In genomic region chr2:101737478-101738240, GRCh38 we compare ENCODE assay signal across 13 cellular contexts. TPM values are rescaled to one million over a fixed set of nuclear protein-coding genes. Genes with fewer than 3 reads are reported as not detected.
DNase-seq lines count a peak whose midpoint lies in the region; ATAC-seq and TF ChIP-seq lines count a peak whose summit lies in the region.
"Had no signal": no experiment of that assay in that cellular context is flagged by ENCODE, and none has a peak within 500 bp of the region (broad histone marks: within the 10 kb centered on the region; RNA-seq: fewer than 3 reads in every experiment).

No MANE protein-coding gene starts in this region.

- H3K9me3 ChIP-seq in heart right ventricle, result no peaks in the 10 kb centered on the region
- no peaks in the 10 kb centered on the region for H3K9me3 ChIP-seq in mammary epithelial cell (replicated peaks; ENCODE audit: insufficient read depth, low read length)
- H3K9me3 ChIP-seq in SK-N-SH, result no peaks in the 10 kb centered on the region

- H3K4me3 Mint-ChIP-seq in memory B cell, result no peak overlapping the region
- H3K4me3 Mint-ChIP-seq in type B pancreatic cell, result no peak overlapping the region

- CTCF ChIA-PET in mammary epithelial cell (lab: Charles Lee; ENCODE audit: low non-redundant PET) (interaction anchor here (0.6 kb wide), 1 partner anchor 86 kb away, joined by 3 read pairs; no protein-coding TSS in a partner anchor), SK-N-SH (lab: Yijun Ruan, JAX) (no interaction called here)

- H3K27ac Mint-ChIP-seq in memory B cell (peak overlapping the region; percentile 82), type B pancreatic cell (peak overlapping the region; percentile 42)

- H3K36me3 ChIP-seq in heart right ventricle (no peaks in the 10 kb centered on the region), mammary epithelial cell (ENCODE audit: insufficient read depth, low read length) (peaks cover 5% of the 10 kb centered on the region), SK-N-SH (replicated peaks in 1 of 2; ENCODE audit: control insufficient read depth in 1 of 2, insufficient read depth in 2 of 2, low read length in 1 of 2) (no peaks in the 10 kb centered on the region)

- H3K4me1 Mint-ChIP-seq in memory B cell (peaks cover 65% of the 10 kb centered on the region), type B pancreatic cell (ENCODE audit: unreplicated experiment) (peaks cover 74% of the 10 kb centered on the region)

- H3K9ac ChIP-seq in mammary epithelial cell (ENCODE audit: insufficient read depth, low read length) (peak overlapping the region; percentile 61), SK-N-SH (no peak overlapping the region)

- ATAC-seq in heart right ventricle (peak in 3 of 8 donors; percentile 41 to 69 (median 53)), Right ventricle myocardium inferior (no peak), memory B cell (ENCODE audit: low read depth) (no peak), GM18870 (IDR thresholded peaks at IDR 0.05; ENCODE audit: unreplicated experiment) (no peak)

- intact Hi-C loops in heart right ventricle (cut with DNase I), result no loop called here
- intact Hi-C loops in Right ventricle myocardium inferior (cut with DNase I), result no loop called here
- intact Hi-C loops in mammary epithelial cell (cut with micrococcal nuclease), result loop anchor here (2.0 kb wide), 2 partner anchors 39 to 219 kb away; no protein-coding TSS in a partner anchor

- H3K79me2 ChIP-seq in mammary epithelial cell (ENCODE audit: insufficient read depth, low read length) (peaks cover 94% of the 10 kb centered on the region), SK-N-SH (ENCODE audit: insufficient read depth) (peaks cover 100% of the 10 kb centered on the region)

- peak overlapping the region; percentile 48 for H3K4me2 ChIP-seq in mammary epithelial cell (ENCODE audit: insufficient read depth, low read depth, low read length)
- no peak overlapping the region for H3K4me2 ChIP-seq in SK-N-SH

- in situ Hi-C loops in mammary epithelial cell (cut with MboI; ENCODE audit: low sequenced_read_pairs in 2 of 2), result loop anchor here in 1 of 2 donors (5.0 kb wide), 1 partner anchor 40 kb away; the partner anchor contains the start of gene MAP4K4

- H3K27me3 Mint-ChIP-seq in memory B cell (no peaks in the 10 kb centered on the region), type B pancreatic cell (no peaks in the 10 kb centered on the region)

- peak overlapping the region in 8 of 10 donors; percentile 9 to 72 (median 54) for H3K27ac ChIP-seq in heart right ventricle
- H3K27ac ChIP-seq in mammary epithelial cell (ENCODE audit: insufficient read depth, low read depth, low read length), result peak overlapping the region; percentile 93
- peak overlapping the region in 1 of 2 experiments; percentile 6; a peak in 1 of 4 replicates for H3K27ac ChIP-seq in SK-N-SH (ENCODE audit: low read depth in 2 of 2, low read length in 1 of 2)
- H3K27ac ChIP-seq: SK-N-MC had no signal

- no peak overlapping the region for H3K4me3 ChIP-seq in heart right ventricle
- peak overlapping the region in 1 of 3 experiments; percentile 6 for H3K4me3 ChIP-seq in mammary epithelial cell (replicated peaks in 1 of 3; ENCODE audit: insufficient read depth in 1 of 3, low read depth in 2 of 3, low read length in 3 of 3)
- H3K4me3 ChIP-seq in SK-N-SH (ENCODE audit: low read depth in 2 of 2, low read length in 1 of 2), result no peak overlapping the region
- H3K4me3 ChIP-seq: SK-N-MC had no signal

- TSS peak; percentile 53 for BruUV-seq in mammary epithelial cell (replicated peaks; lab: Mats Ljungman, UMichigan)

- dilution Hi-C loops in mammary epithelial cell (cut with HindIII; ENCODE audit: low sequenced_read_pairs), result no loop called here

- no peaks in the 10 kb centered on the region for H3K9me2 ChIP-seq in SK-N-SH

- H4K20me1 ChIP-seq in mammary epithelial cell (ENCODE audit: insufficient read depth, low read length) (no peaks in the 10 kb centered on the region), SK-N-SH (ENCODE audit: insufficient read depth) (peaks cover 94% of the 10 kb centered on the region)

- H3K36me3 Mint-ChIP-seq in memory B cell (peaks cover 5% of the 10 kb centered on the region), type B pancreatic cell (peaks cover 3% of the 10 kb centered on the region)

- DNase-seq in heart right ventricle, result no peak
- DNase-seq in Right ventricle myocardium inferior (ENCODE audit: missing footprints), result no peak
- DNase-seq in mammary epithelial cell, result peak; percentile 89
- DNase-seq in memory B cell (ENCODE audit: low spot score in 2 of 2), result no peak
- no peak for DNase-seq in type B pancreatic cell (ENCODE audit: extremely low spot score, unreplicated experiment)
- DNase-seq in SK-N-SH, result no peak
- DNase-seq in NCI-H1048 (lab: John Stamatoyannopoulos, UW), result no peak
- DNase-seq: activated CD4-positive, alpha-beta T cell treated with anti-CD3 and anti-CD28 coated beads for 4 hours; amygdala; islet precursor cell; NCI-H510A treated with DMSO at 0.1 percent for 48 hours had no signal

- H3K27me3 ChIP-seq in heart right ventricle (no peaks in the 10 kb centered on the region), mammary epithelial cell (ENCODE audit: insufficient read depth, low read length) (no peaks in the 10 kb centered on the region), SK-N-SH (ENCODE audit: insufficient read depth) (no peaks in the 10 kb centered on the region)

- no peak for TF ChIP-seq CTCF in heart right ventricle (IDR thresholded peaks at IDR 0.05)
- TF ChIP-seq CTCF in mammary epithelial cell (conservative IDR thresholded peaks at IDR 0.05 in 1 of 2, IDR thresholded peaks at IDR 0.05 in 1 of 2; ENCODE audit: extremely low read depth in 1 of 2, insufficient read depth in 1 of 2, low read depth in 1 of 2, low read length in 2 of 2), result no peak
- TF ChIP-seq CTCF in type B pancreatic cell (conservative IDR thresholded peaks at IDR 0.05), result no peak
- TF ChIP-seq CTCF in SK-N-SH (IDR thresholded peaks at IDR 0.05), result no peak

- H2AFZ ChIP-seq in mammary epithelial cell (ENCODE audit: low read depth, low read length), result no peak overlapping the region
- H2AFZ ChIP-seq in SK-N-SH (ENCODE audit: low read depth), result no peak overlapping the region

- no peak for TF ChIP-seq EP300 in SK-N-SH (IDR thresholded peaks at IDR 0.05; ENCODE audit: borderline replicate concordance in 1 of 2, low read depth in 1 of 2, low read length in 1 of 2)

- POLR2A ChIA-PET in SK-N-SH (lab: Yijun Ruan, JAX), result no interaction called here

- H3K9me3 Mint-ChIP-seq in memory B cell, result no peaks in the 10 kb centered on the region
- no peaks in the 10 kb centered on the region for H3K9me3 Mint-ChIP-seq in type B pancreatic cell

- peaks cover 13% of the 10 kb centered on the region for H3F3A ChIP-seq in SK-N-SH (replicated peaks; ENCODE audit: insufficient read depth)

- H3K4me1 ChIP-seq in heart right ventricle (peaks cover 36 to 96% (median 89%) of the 10 kb centered on the region in 9 donors), mammary epithelial cell (ENCODE audit: insufficient read depth, low read length) (peaks cover 83% of the 10 kb centered on the region), SK-N-SH (ENCODE audit: control insufficient read depth in 1 of 2, insufficient read depth in 2 of 2, low read depth in 1 of 2, low read length in 1 of 2) (peaks cover 32 to 38% of the 10 kb centered on the region in 2 experiments; a peak in 3 of 4 replicates)

- 65 to 73% methylated on average over 3 of the region's 3 CpGs for WGBS in heart right ventricle, 2 donors
- 26% methylated on average over 3 of the region's 3 CpGs for WGBS in mammary epithelial cell (ENCODE audit: low coverage, missing lambda C conversion rate)
- 83% methylated on average over 3 of the region's 3 CpGs for WGBS in SK-N-SH (ENCODE audit: low lambda C conversion rate)

- TF ChIP-seq RAD21 in SK-N-SH (IDR thresholded peaks at IDR 0.05; ENCODE audit: low read length), result no peak

TF ChIP-seq in SK-N-SH, 30 proteins besides CTCF, POLR2A, EP300 and RAD21:
- TF ChIP-seq NRF1 (IDR thresholded peaks at IDR 0.05; ENCODE audit: low read depth, low read length) (no peak), PBX3 (IDR thresholded peaks at IDR 0.05) (no peak), CHD2 (IDR thresholded peaks at IDR 0.05; ENCODE audit: low read length, partially characterized antibody) (no peak), YY1 (IDR thresholded peaks at IDR 0.05; ENCODE audit: low read depth) (no peak)

RNA-seq across cellular contexts. Expression of gene MAP4K4, which starts 40.2 kb away (rescaled TPM):
- 100 to 1,000 TPM in 5 of 10 donors, 10 to 100 TPM in 5; 74.5 to 116 (median 96.0) TPM for total RNA-seq in heart right ventricle
- 10 to 100 TPM; 44.3 to 46.2 TPM for polyA plus RNA-seq in heart right ventricle
- 82.5 TPM for total RNA-seq in Right ventricle myocardium inferior
- 100 to 1,000 TPM in 1 of 2 donors, 10 to 100 TPM in 1; 65.2 to 212 TPM for total RNA-seq in mammary epithelial cell
- 119 TPM for polyA plus RNA-seq in mammary epithelial cell
- 294 TPM for polyA minus RNA-seq in mammary epithelial cell
- total RNA-seq in type B pancreatic cell (ENCODE audit: low replicate concordance), result 82.0 and 166 TPM in 2 replicates
- 68.5 and 72.9 TPM in 2 replicates for polyA plus RNA-seq in SK-N-SH (2012; rRNA removed)
- 72.8 and 73.6 TPM in 2 replicates for polyA plus RNA-seq in SK-N-SH (2012; cell fraction: cytosol; rRNA removed)
- 94.7 and 115 TPM in 2 replicates for polyA plus RNA-seq in SK-N-SH (2012; cell fraction: nucleus; rRNA removed)
